ENCODE assay signal across 1 cellular context in genomic region chr14:49769171-49769570, GRCh38.
TF ChIP-seq lines count a peak whose summit lies in the region.

No MANE protein-coding gene starts in this region.

TF ChIP-seq in A549, 52 proteins besides CTCF, POLR2A, EP300 and RAD21 (continued from another document):
- no peak for TF ChIP-seq SMC3 (IDR thresholded peaks at IDR 0.05)
- TF ChIP-seq USF2 (IDR thresholded peaks at IDR 0.05): no peak
- TF ChIP-seq MAZ (IDR thresholded peaks at IDR 0.05; ENCODE audit: borderline replicate concordance, low read depth, low read length): no peak
- no peak for TF ChIP-seq GATA3 (IDR thresholded peaks at IDR 0.05; ENCODE audit: borderline replicate concordance)
